ENCODE assay signal across 9 cellular contexts in genomic region chr7:94632338-94633024, GRCh38. TPM values are rescaled to one million over a fixed set of nuclear protein-coding genes. Genes with fewer than 3 reads are reported as not detected.
DNase-seq lines count a peak whose midpoint lies in the region; ATAC-seq lines count a peak whose summit lies in the region.
"Had no signal": no experiment of that assay in that cellular context is flagged by ENCODE, and none has a peak within 500 bp of the region (broad histone marks: within the 10 kb centered on the region; RNA-seq: fewer than 3 reads in every experiment).

No MANE protein-coding gene starts in this region.

- DNase-seq in NCI-H1694 treated with DMSO at 0.1 percent for 48 hours (lab: John Stamatoyannopoulos, UW) (peak; percentile 18), NCI-H1694 (lab: John Stamatoyannopoulos, UW) (no peak), HT1080 (ENCODE audit: low read depth) (peak; percentile 92), brain pericyte (ENCODE audit: low read depth, low spot score) (peak; percentile 72), renal cortical epithelial cell (ENCODE audit: low read depth) (peak; percentile 74), activated gamma-delta T cell (lab: John Stamatoyannopoulos, UW) (no peak), CD1c-positive myeloid dendritic cell (ENCODE audit: extremely low spot score) (no peak)
- DNase-seq: psoas muscle had no signal

- no peak for ATAC-seq in HG03571 (IDR thresholded peaks at IDR 0.05; ENCODE audit: unreplicated experiment)

RNA-seq across cellular contexts. Expression of gene SGCE, which starts 23.5 kb away (rescaled TPM):
- 32.8 and 49.1 TPM in 2 replicates for total RNA-seq in HT1080 (2014; rRNA removed; shearing (Covaris generic))
- 47.0 and 58.6 TPM in 2 replicates for polyA plus RNA-seq in HT1080 (2015; cell fraction: cytosol; rRNA removed)
- 58.4 and 60.7 TPM in 2 replicates for polyA plus RNA-seq in HT1080 (2015; cell fraction: nucleus; rRNA removed)
- total RNA-seq in renal cortical epithelial cell, result 66.0 and 129 TPM in 2 replicates

Comparison
In these comparisons a context has a peak if more than half of its experiments do, and no peak if none do; other contexts are left out.
1. DNase-seq: peak in NCI-H1694 treated with DMSO at 0.1 percent for 48 hours (single experiment), HT1080 (single experiment), brain pericyte (single experiment) and renal cortical epithelial cell (single experiment); none in NCI-H1694 (single experiment), activated gamma-delta T cell (single experiment) and CD1c-positive myeloid dendritic cell (single experiment).